ENCODE assay signal across 8 cellular contexts in genomic region chr1:198253668-198254067, GRCh38.
DNase-seq lines count a peak whose midpoint lies in the region; ATAC-seq and TF ChIP-seq lines count a peak whose summit lies in the region.

No MANE protein-coding gene starts in this region.

- BruUV-seq in PC-3 (replicated peaks; lab: Mats Ljungman, UMichigan) = no TSS peak

- H3K9me3 ChIP-seq in PC-3 (ENCODE audit: low read length) (no peaks in the 10 kb centered on the region), colonic mucosa (no peaks in the 10 kb centered on the region), ovary (no peaks in the 10 kb centered on the region)

- peak overlapping the region; percentile 37; the same call in 1 of the 2 replicates for H3K4me2 ChIP-seq in PC-3 (ENCODE audit: low read length)

- no peak overlapping the region for H2AFZ ChIP-seq in PC-3 (ENCODE audit: low read length)

- TF ChIP-seq EP300 in ovary (IDR thresholded peaks at IDR 0.05) = no peak

- ATAC-seq in Right ventricle myocardium superior (ENCODE audit: poor library complexity) (peak; percentile 92), HG02885 (IDR thresholded peaks at IDR 0.05; ENCODE audit: poor library complexity, unreplicated experiment) (peak; percentile 98), PC-3 (peak; percentile 75)

- TF ChIP-seq CTCF in PC-3 (conservative IDR thresholded peaks at IDR 0.05; ENCODE audit: low read depth, low read length) = no peak
- no peak for TF ChIP-seq CTCF in colonic mucosa (IDR thresholded peaks at IDR 0.05)
- no peak for TF ChIP-seq CTCF in ovary (IDR thresholded peaks at IDR 0.05)

- H3F3A ChIP-seq in PC-3 (ENCODE audit: low read length, unreplicated experiment) = no peaks in the 10 kb centered on the region

- no peaks in the 10 kb centered on the region for H3K36me3 ChIP-seq in PC-3 (ENCODE audit: low read depth, low read length)
- H3K36me3 ChIP-seq in colonic mucosa = no peaks in the 10 kb centered on the region
- no peaks in the 10 kb centered on the region for H3K36me3 ChIP-seq in ovary

- H3K27ac ChIP-seq in PC-3 (ENCODE audit: low read length) = peak overlapping the region; percentile 21; the same call in 1 of the 2 replicates
- no peak overlapping the region for H3K27ac ChIP-seq in colonic mucosa
- no peak overlapping the region for H3K27ac ChIP-seq in ovary

- TF ChIP-seq POLR2A in ovary (IDR thresholded peaks at IDR 0.05) = no peak

- no peaks in the 10 kb centered on the region for H3K9me2 ChIP-seq in PC-3 (replicated peaks; ENCODE audit: low read length)

- peaks cover 7% of the 10 kb centered on the region; the same call in 1 of the 2 replicates for H3K79me2 ChIP-seq in PC-3 (ENCODE audit: low read length)

- CTCF ChIA-PET in PC-3 (lab: Charles Lee) = no interaction called here

- POLR2A ChIA-PET in PC-3 (lab: Charles Lee; ENCODE audit: unreplicated experiment) = no interaction called here

- peaks cover 24% of the 10 kb centered on the region for H3K4me1 ChIP-seq in PC-3 (ENCODE audit: insufficient read depth, low read length)
- H3K4me1 ChIP-seq in colonic mucosa = no peaks in the 10 kb centered on the region
- H3K4me1 ChIP-seq in ovary (ENCODE audit: insufficient read depth) = no peaks in the 10 kb centered on the region

- H3K4me3 ChIP-seq in PC-3 (ENCODE audit: low read length) = no peak overlapping the region
- H3K4me3 ChIP-seq in colonic mucosa = no peak overlapping the region
- no peak overlapping the region for H3K4me3 ChIP-seq in ovary

- no peaks in the 10 kb centered on the region for H4K20me1 ChIP-seq in PC-3 (ENCODE audit: low read length)

- 29 to 43% (median 37%) methylated on average over 1 of the region's 1 CpG for WGBS in ovary, 3 donors

- H3K9ac ChIP-seq in PC-3 (ENCODE audit: low read length) = no peak overlapping the region
- H3K9ac ChIP-seq in colonic mucosa (ENCODE audit: low read depth in 2 of 2, low read length in 2 of 2) = no peak overlapping the region

- intact Hi-C loops in Right ventricle myocardium superior (cut with DNase I) = no loop called here
- intact Hi-C loops in cardiac septum (cut with DNase I) = no loop called here
- intact Hi-C loops in PC-3 (cut with micrococcal nuclease) = loop anchor here (10.0 kb wide), 1 partner anchor 191 kb away; no protein-coding TSS in a partner anchor
- intact Hi-C loops in colonic mucosa (cut with DNase I) = no loop called here
- intact Hi-C loops in ovary (cut with DNase I) = no loop called here

- no peaks in the 10 kb centered on the region for H3K27me3 ChIP-seq in PC-3 (ENCODE audit: low read length)
- no peaks in the 10 kb centered on the region for H3K27me3 ChIP-seq in colonic mucosa
- no peaks in the 10 kb centered on the region for H3K27me3 ChIP-seq in ovary

- no peak for DNase-seq in Right ventricle myocardium superior
- no peak for DNase-seq in cardiac septum (ENCODE audit: low spot score)
- peak; percentile 52 for DNase-seq in PC-3
- peak; percentile 14 for DNase-seq in germinal center (ENCODE audit: low spot score)
- DNase-seq in Ammon's horn (ENCODE audit: low spot score) = no peak
- DNase-seq in colonic mucosa = no peak
- no peak for DNase-seq in ovary

Comparison
In these comparisons a context has a peak if more than half of its experiments do, and no peak if none do; other contexts are left out.
1. DNase-seq: peak in PC-3 (single experiment) and germinal center (single experiment); none in Right ventricle myocardium superior (single experiment), cardiac septum (single experiment), Ammon's horn (single experiment), colonic mucosa (single experiment) and ovary (0 of 5).
2. Peak in every context shown above with its lines, with median percentiles within 50 percentile points of each other: ATAC-seq.